In the genomic region with DNA sequence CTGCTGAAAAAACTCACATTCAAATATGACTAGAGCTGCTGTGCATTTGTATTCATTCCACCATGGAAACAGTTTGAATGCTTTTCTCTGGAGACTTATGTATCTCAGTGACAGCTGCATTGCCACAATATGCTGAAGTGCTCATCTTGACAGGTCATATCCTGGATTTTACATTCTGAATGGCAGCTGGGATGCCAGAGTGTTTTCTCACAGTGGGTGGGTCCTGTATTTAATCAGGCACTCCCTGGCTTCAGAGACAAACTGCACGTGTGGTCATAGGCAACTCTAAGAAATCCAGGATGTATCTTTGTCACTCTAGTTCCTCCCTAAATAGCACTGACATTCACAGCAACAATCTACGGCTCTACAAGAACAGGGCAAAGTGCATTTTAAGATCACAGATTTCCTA, we compare ENCODE assay signal across 8 cellular contexts.
DNase-seq lines count a peak whose midpoint lies in the region; ATAC-seq, FAIRE-seq and TF ChIP-seq lines count a peak whose summit lies in the region.

No MANE protein-coding gene starts in this region.

- no peaks in the 10 kb centered on the region for H3K36me3 ChIP-seq in RWPE2 (ENCODE audit: low read depth)
- no peaks in the 10 kb centered on the region for H3K36me3 ChIP-seq in esophagus muscularis mucosa

- 25% methylated on average over 2 of the region's 2 CpGs for WGBS in esophagus muscularis mucosa

- no peak for TF ChIP-seq EP300 in esophagus muscularis mucosa (IDR thresholded peaks at IDR 0.05)

- TF ChIP-seq POLR2A in esophagus muscularis mucosa (IDR thresholded peaks at IDR 0.05; ENCODE audit: low read depth): no peak

- intact Hi-C loops in esophagus muscularis mucosa (cut with DNase I): no loop called here

- H3K27me3 ChIP-seq in RWPE2 (ENCODE audit: insufficient read depth, poor library complexity, severe bottlenecking) (no peaks in the 10 kb centered on the region), esophagus muscularis mucosa (no peaks in the 10 kb centered on the region)

- peaks cover 21% of the 10 kb centered on the region for H3K4me1 ChIP-seq in RWPE2 (ENCODE audit: insufficient read depth, poor library complexity, severe bottlenecking)
- peaks cover 0 to 13% (median 4%) of the 10 kb centered on the region in 4 donors for H3K4me1 ChIP-seq in esophagus muscularis mucosa

- DNase-seq in DMS153 treated with DMSO at 0.1 percent for 48 hours (lab: John Stamatoyannopoulos, UW; ENCODE audit: unreplicated experiment): peak; percentile 62
- no peak for DNase-seq in RWPE2 (ENCODE audit: low spot score)
- peak; percentile 3 for DNase-seq in iris pigment epithelial cell (ENCODE audit: low read depth)
- no peak for DNase-seq in esophagus muscularis mucosa (ENCODE audit: extremely low spot score)
- no peak for DNase-seq in RCC 7860 (ENCODE audit: low spot score)
- DNase-seq in iPS-NIHi7 (ENCODE audit: extremely low spot score): no peak

- no peak for FAIRE-seq in RCC 7860 (lab: Jason Lieb, UNC)

- no peaks in the 10 kb centered on the region for H3K9me3 ChIP-seq in RWPE2 (ENCODE audit: severe bottlenecking)
- no peaks in the 10 kb centered on the region for H3K9me3 ChIP-seq in esophagus muscularis mucosa

- H3K27ac ChIP-seq in RWPE2 (ENCODE audit: poor library complexity, severe bottlenecking) (peak overlapping the region; percentile 62), esophagus muscularis mucosa (replicated peaks in 1 of 4) (no peak overlapping the region)

- no peak for TF ChIP-seq CTCF in RWPE2 (IDR thresholded peaks at IDR 0.05; ENCODE audit: poor library complexity, severe bottlenecking)
- no peak for TF ChIP-seq CTCF in esophagus muscularis mucosa (IDR thresholded peaks at IDR 0.05)

- ATAC-seq in GM19452 (IDR thresholded peaks at IDR 0.05; ENCODE audit: unreplicated experiment) (peak; percentile 28), HG03469 (IDR thresholded peaks at IDR 0.05; ENCODE audit: unreplicated experiment) (peak; percentile 4), RWPE2 (ENCODE audit: low read depth) (peak; percentile 94)

- H3K4me3 ChIP-seq in RWPE2 (ENCODE audit: severe bottlenecking) (no peak overlapping the region), esophagus muscularis mucosa (no peak overlapping the region)

Comparison
In these comparisons a context has a peak if more than half of its experiments do, and no peak if none do; other contexts are left out.
1. DNase-seq: peak in DMS153 treated with DMSO at 0.1 percent for 48 hours (single experiment) and iris pigment epithelial cell (single experiment); none in RWPE2 (single experiment), esophagus muscularis mucosa (single experiment), RCC 7860 (single experiment) and iPS-NIHi7 (single experiment).
2. ATAC-seq: peak in every context shown above with its lines; median percentile 94 in RWPE2; 28 in GM19452; 4 in HG03469.